In genomic region chr1:31372961-31373896, GRCh38 we compare ENCODE assay signal across 9 cellular contexts. TPM values are rescaled to one million over a fixed set of nuclear protein-coding genes. Genes with fewer than 3 reads are reported as not detected.
DNase-seq lines count a peak whose midpoint lies in the region; ATAC-seq and TF ChIP-seq lines count a peak whose summit lies in the region.
"Had no signal": no experiment of that assay in that cellular context is flagged by ENCODE, and none has a peak within 500 bp of the region (broad histone marks: within the 10 kb centered on the region; RNA-seq: fewer than 3 reads in every experiment).

Gene FABP3 (minus strand): TSS chr1:31373076. CDS start chr1:31373014, 62 bp downstream.

- no peaks in the 10 kb centered on the region for H3K9me3 ChIP-seq in osteoblast (ENCODE audit: low read depth, low read length)

- peak; percentile 69 to 73 for ATAC-seq in left cardiac atrium
- ATAC-seq in HG03108 (IDR thresholded peaks at IDR 0.05; ENCODE audit: unreplicated experiment): no peak
- no peak for ATAC-seq in HG02970 (IDR thresholded peaks at IDR 0.05; ENCODE audit: low FRiP score, unreplicated experiment)

- no peaks in the 10 kb centered on the region for H3K27me3 ChIP-seq in osteoblast (ENCODE audit: insufficient read depth, low read length)

- H3K79me2 ChIP-seq in osteoblast (ENCODE audit: insufficient read depth, low read length): no peaks in the 10 kb centered on the region

- H3K4me3 ChIP-seq in osteoblast (ENCODE audit: insufficient read depth, low read length): peak within 1 kb of the TSS; percentile 72

- H3K27ac ChIP-seq in angular gyrus (ENCODE audit: low read depth, low read length) (peak within 1 kb of the TSS; percentile 96), osteoblast (ENCODE audit: low read depth, low read length) (peak within 1 kb of the TSS; percentile 60)
- H3K27ac ChIP-seq: C4-2B had no signal

- no peaks in the 10 kb centered on the region for H3K36me3 ChIP-seq in osteoblast (ENCODE audit: insufficient read depth, low read length)

- peak within 1 kb of the TSS; percentile 68 for H2AFZ ChIP-seq in osteoblast (ENCODE audit: low read length)

- H3K4me1 ChIP-seq in osteoblast (ENCODE audit: insufficient read depth, low read length): peaks cover 25% of the 10 kb centered on the region

- intact Hi-C loops in left cardiac atrium (cut with DNase I): no loop called here

- DNase-seq in NCI-H748 (lab: John Stamatoyannopoulos, UW; ENCODE audit: unreplicated experiment) (peak; percentile 46), NCI-H748 treated with DMSO at 0.1 percent for 48 hours (lab: John Stamatoyannopoulos, UW) (no peak), NCI-H69 (lab: John Stamatoyannopoulos, UW) (peak; percentile 76), left cardiac atrium (peak; percentile 85), osteoblast (ENCODE audit: insufficient read length, low spot score, missing footprints) (peak; percentile 94)

- H4K20me1 ChIP-seq in osteoblast (ENCODE audit: insufficient read depth, low read length): no peaks in the 10 kb centered on the region

- peak within 1 kb of the TSS; percentile 89 for H3K4me2 ChIP-seq in osteoblast (ENCODE audit: insufficient read depth, low read length)

- no peak for TF ChIP-seq CTCF in osteoblast (IDR thresholded peaks at IDR 0.05; ENCODE audit: extremely low read depth, low read depth, low read length)

RNA-seq across cellular contexts. Expression of gene FABP3, which starts in this region (rescaled TPM):
- total RNA-seq in left cardiac atrium: 1,000 to 10,000 TPM; 2,432 to 3,075 TPM
- 28.6 and 38.0 TPM in 2 replicates for total RNA-seq in osteoblast

Comparison
In these comparisons a context has a peak if more than half of its experiments do, and no peak if none do; other contexts are left out.
1. RNA of gene FABP3 (total RNA-seq): 2,432 to 3,075 TPM in left cardiac atrium; 28.6 to 38.0 TPM in osteoblast; every median in the first group is over 10 times any median in the second.
2. ATAC-seq: peak in left cardiac atrium (2 of 2); none in HG03108 (single experiment) and HG02970 (single experiment).